Comparison of ENCODE assay signal across 30 cellular contexts in genomic region chr1:162185299-162185698, GRCh38.
DNase-seq lines count a peak whose midpoint lies in the region; ATAC-seq and TF ChIP-seq lines count a peak whose summit lies in the region.
"Had no signal": no experiment of that assay in that cellular context is flagged by ENCODE, and none has a peak within 500 bp of the region (broad histone marks: within the 10 kb centered on the region; RNA-seq: fewer than 3 reads in every experiment).

No MANE protein-coding gene starts in this region.

- ATAC-seq in GM23338, result no peak
- peak; percentile 51 for ATAC-seq in left lobe of liver
- ATAC-seq in GM19035 (IDR thresholded peaks at IDR 0.05; ENCODE audit: unreplicated experiment), result no peak
- ATAC-seq: stimulated activated naive CD8-positive, alpha-beta T cell treated with anti-CD3 and anti-CD28 coated beads, Interleukin-15, Interleukin-2, amounts not matched to agents 100 U/mL and 50 U/mL, for 24 hours had no signal

- H4K20me1 ChIP-seq in GM23338 (replicated peaks; ENCODE audit: insufficient read depth), result no peaks in the 10 kb centered on the region; the same call in 1 of the 2 replicates

- H3K4me2 ChIP-seq in GM23338, result no peak overlapping the region

- DNase-seq in GM23338 (ENCODE audit: low spot score) (no peak), SK-N-DZ (ENCODE audit: low spot score) (peak; percentile 43), brain pericyte (ENCODE audit: low read depth, low spot score) (peak; percentile 15), left lobe of liver (ENCODE audit: low spot score) (no peak), cerebellum (ENCODE audit: low spot score) (no peak), T-helper 1 cell (no peak)
- no peak for DNase-seq in activated CD4-positive, alpha-beta memory T cell treated with anti-CD3 and anti-CD28 coated beads for 36 hours
- DNase-seq: activated CD4-positive, alpha-beta T cell treated with anti-CD3 and anti-CD28 coated beads for 48 hours; activated gamma-delta T cell treated with Interleukin-2 at 50 U/mL for 16 hours; activated T-cell treated with anti-CD3 and anti-CD28 coated beads, Interleukin-2, amount 50 U/mL, for 1 hour; effector memory CD4-positive, alpha-beta T cell; head of caudate nucleus; kidney glomerular epithelial cell; NCI-H187; NCI-H2227 treated with DMSO at 0.1 percent for 48 hours; NCI-H748 treated with DMSO at 0.1 percent for 48 hours; stimulated activated CD4-positive, alpha-beta T cell treated with anti-CD3 and anti-CD28 coated beads, Interleukin-15, amount 100 ng/mL, for 24 hours; stimulated activated naive CD8-positive, alpha-beta T cell treated with anti-CD3 and anti-CD28 coated beads, Interleukin-15, Interleukin-2, amounts not matched to agents 100 U/mL and 50 U/mL, for 24 hours; testis; uterus had no signal

- H3K36me3 Mint-ChIP-seq in GM23338 (ENCODE audit: low read depth), result peaks cover 23% of the 10 kb centered on the region; the same call in 2 of the 3 replicates
- H3K36me3 Mint-ChIP-seq in activated CD4-positive, alpha-beta memory T cell treated with anti-CD3 and anti-CD28 coated beads for 36 hours, result no peaks in the 10 kb centered on the region

- H3F3A ChIP-seq in GM23338 (replicated peaks; ENCODE audit: low read depth), result no peaks in the 10 kb centered on the region

- H3K4me1 ChIP-seq in GM23338 (ENCODE audit: insufficient read depth), result peaks cover 15% of the 10 kb centered on the region
- H3K4me1 ChIP-seq: testis, uterus had no signal

- peaks cover 4% of the 10 kb centered on the region; the same call in 1 of the 2 replicates for H3K9me2 ChIP-seq in GM23338 (ENCODE audit: insufficient read depth)

- H3K4me1 Mint-ChIP-seq in GM23338, result peaks cover 39% of the 10 kb centered on the region
- no peaks in the 10 kb centered on the region for H3K4me1 Mint-ChIP-seq in activated CD4-positive, alpha-beta memory T cell treated with anti-CD3 and anti-CD28 coated beads for 36 hours (ENCODE audit: low read depth)

- H2AFZ ChIP-seq in GM23338, result no peak overlapping the region

- no peaks in the 10 kb centered on the region for H3K36me3 ChIP-seq in GM23338 (ENCODE audit: insufficient read depth)
- H3K36me3 ChIP-seq: uterus had no signal

- H3K27ac Mint-ChIP-seq in GM23338, result peak overlapping the region; percentile 48; the same call in 1 of the 2 replicates
- H3K27ac Mint-ChIP-seq in activated CD4-positive, alpha-beta memory T cell treated with anti-CD3 and anti-CD28 coated beads for 36 hours, result no peak overlapping the region
- H3K27ac Mint-ChIP-seq: T-helper 1 cell treated with Interleukin-12 subunit alpha and Interleukin-12 subunit beta and Interleukin-4 antibody, amounts not matched to agents 30 μg/mL and 1 μg/mL, for 36 hours had no signal

- no peak overlapping the region for H3K4me3 Mint-ChIP-seq in GM23338
- H3K4me3 Mint-ChIP-seq in activated CD4-positive, alpha-beta memory T cell treated with anti-CD3 and anti-CD28 coated beads for 36 hours, result no peak overlapping the region
- H3K4me3 Mint-ChIP-seq: brain; neural crest cell; T-helper 1 cell treated with Interleukin-12 subunit alpha and Interleukin-12 subunit beta and Interleukin-4 antibody, amounts not matched to agents 30 μg/mL and 1 μg/mL, for 36 hours had no signal

- H3K4me3 ChIP-seq in GM23338, result no peak overlapping the region
- H3K4me3 ChIP-seq: coronary artery, lung, testis, uterus had no signal

- H3K27me3 Mint-ChIP-seq in GM23338 (ENCODE audit: insufficient read depth, low read depth, poor library complexity), result peaks cover 3% of the 10 kb centered on the region
- H3K27me3 Mint-ChIP-seq in activated CD4-positive, alpha-beta memory T cell treated with anti-CD3 and anti-CD28 coated beads for 36 hours, result peaks cover 4% of the 10 kb centered on the region
- H3K27me3 Mint-ChIP-seq: brain, progenitor cell of endocrine pancreas had no signal

- peaks cover 25% of the 10 kb centered on the region for H3K79me2 ChIP-seq in GM23338 (replicated peaks; ENCODE audit: insufficient read depth)

- no peaks in the 10 kb centered on the region for H3K9me3 Mint-ChIP-seq in GM23338
- no peaks in the 10 kb centered on the region for H3K9me3 Mint-ChIP-seq in activated CD4-positive, alpha-beta memory T cell treated with anti-CD3 and anti-CD28 coated beads for 36 hours
- H3K9me3 Mint-ChIP-seq: T-helper 1 cell treated with Interleukin-12 subunit alpha and Interleukin-12 subunit beta and Interleukin-4 antibody, amounts not matched to agents 30 μg/mL and 1 μg/mL, for 36 hours had no signal

- POLR2A ChIA-PET in activated CD4-positive, alpha-beta memory T cell treated with anti-CD3 and anti-CD28 coated beads for 36 hours (lab: Charles Lee), result no interaction called here

- TF ChIP-seq CTCF in GM23338 (conservative IDR thresholded peaks at IDR 0.05; ENCODE audit: low read depth in 2 of 2), result no peak

- CTCF ChIA-PET in activated CD4-positive, alpha-beta memory T cell treated with anti-CD3 and anti-CD28 coated beads for 36 hours (lab: Charles Lee), result no interaction called here

- no peaks in the 10 kb centered on the region for H3K27me3 ChIP-seq in GM23338 (ENCODE audit: insufficient read depth)
- H3K27me3 ChIP-seq: testis, uterus had no signal

- intact Hi-C loops in activated CD4-positive, alpha-beta memory T cell treated with anti-CD3 and anti-CD28 coated beads for 36 hours (cut with micrococcal nuclease), result no loop called here

- no peak overlapping the region for H3K27ac ChIP-seq in GM23338 (ENCODE audit: low read depth)
- H3K27ac ChIP-seq: C4-2B, coronary artery, RWPE1, testis, uterus, VCaP had no signal

TF ChIP-seq in GM23338, 12 proteins besides CTCF, POLR2A, EP300 and RAD21 (continues in another document):
- TF ChIP-seq STAT1 (IDR thresholded peaks at IDR 0.05; ENCODE audit: unreplicated experiment) (no peak), ETS1 (IDR thresholded peaks at IDR 0.05) (no peak), ZNF114 (CRISPR knock-in tag; IDR thresholded peaks at IDR 0.05) (no peak), ZNF331 (CRISPR knock-in tag; IDR thresholded peaks at IDR 0.05; ENCODE audit: low read depth) (no peak)

Comparison
In these comparisons a context has a peak if more than half of its experiments do, and no peak if none do; other contexts are left out.
1. DNase-seq: peak in SK-N-DZ (single experiment) and brain pericyte (single experiment); none in GM23338 (single experiment), left lobe of liver (single experiment), cerebellum (single experiment), T-helper 1 cell (0 of 5) and activated CD4-positive, alpha-beta memory T cell treated with anti-CD3 and anti-CD28 coated beads for 36 hours (single experiment).